20 cellular contexts compared by ENCODE assay signal in genomic region chr16:28903344-28904042, GRCh38. TPM values are rescaled to one million over a fixed set of nuclear protein-coding genes. Genes with fewer than 3 reads are reported as not detected.
DNase-seq lines count a peak whose midpoint lies in the region; ATAC-seq and TF ChIP-seq lines count a peak whose summit lies in the region.
"Had no signal": no experiment of that assay in that cellular context is flagged by ENCODE, and none has a peak within 500 bp of the region (broad histone marks: within the 10 kb centered on the region; RNA-seq: fewer than 3 reads in every experiment).

No MANE protein-coding gene starts in this region.

- H3K4me3 Mint-ChIP-seq in stimulated activated naive CD8-positive, alpha-beta T cell treated with anti-CD3 and anti-CD28 coated beads, Interleukin-15, amount 100 ng/mL, for 72 hours = no peak overlapping the region

- intact Hi-C loops in left colon (cut with DNase I, micrococcal nuclease) (no loop called here), upper lobe of right lung (cut with DNase I) (no loop called here)

- DNase-seq in stimulated activated naive CD8-positive, alpha-beta T cell treated with anti-CD3 and anti-CD28 coated beads, Interleukin-15, amount 100 ng/mL, for 72 hours = no peak
- no peak for DNase-seq in stimulated activated naive CD8-positive, alpha-beta T cell treated with anti-CD3 and anti-CD28 coated beads, Interleukin-15, Interleukin-2, amounts not matched to agents 100 U/mL and 50 U/mL, for 24 hours
- DNase-seq in left colon = no peak
- no peak for DNase-seq in upper lobe of right lung
- no peak for DNase-seq in NCI-H2196 treated with DMSO at 0.1 percent for 48 hours (lab: John Stamatoyannopoulos, UW; ENCODE audit: unreplicated experiment)
- no peak for DNase-seq in foreskin keratinocyte
- DNase-seq: AML-193, DMS53, KBM-7, NCI-H1092, NCI-H1436, NCI-H1930, NCI-H226, NCI-H510A treated with DMSO at 0.1 percent for 48 hours, NCI-H748 treated with DMSO at 0.1 percent for 48 hours, SJCRH30 had no signal

- no peaks in the 10 kb centered on the region for H3K9me3 ChIP-seq in upper lobe of right lung
- H3K9me3 ChIP-seq: SJCRH30 had no signal

- no peaks in the 10 kb centered on the region for H3K4me1 ChIP-seq in upper lobe of right lung
- no peaks in the 10 kb centered on the region for H3K4me1 ChIP-seq in foreskin keratinocyte
- H3K4me1 ChIP-seq: SJCRH30 had no signal

- ATAC-seq in stimulated activated naive CD8-positive, alpha-beta T cell treated with anti-CD3 and anti-CD28 coated beads, Interleukin-15, amount 100 ng/mL, for 72 hours = peak; percentile 41
- no peak for ATAC-seq in stimulated activated naive CD8-positive, alpha-beta T cell treated with anti-CD3 and anti-CD28 coated beads, Interleukin-15, Interleukin-2, amounts not matched to agents 100 U/mL and 50 U/mL, for 24 hours
- ATAC-seq in left colon (peak; percentile 17), upper lobe of right lung (peak; percentile 6), foreskin keratinocyte (no peak)
- ATAC-seq: Panc1 had no signal

- H3K27me3 Mint-ChIP-seq in stimulated activated naive CD8-positive, alpha-beta T cell treated with anti-CD3 and anti-CD28 coated beads, Interleukin-15, amount 100 ng/mL, for 72 hours = no peaks in the 10 kb centered on the region

- H3K27me3 ChIP-seq in upper lobe of right lung (no peaks in the 10 kb centered on the region), foreskin keratinocyte (no peaks in the 10 kb centered on the region)
- H3K27me3 ChIP-seq: SJCRH30 had no signal

- H3K27ac ChIP-seq in upper lobe of right lung = no peak overlapping the region
- no peak overlapping the region for H3K27ac ChIP-seq in foreskin keratinocyte
- H3K27ac ChIP-seq: SJCRH30 had no signal

- H3K4me1 Mint-ChIP-seq in stimulated activated naive CD8-positive, alpha-beta T cell treated with anti-CD3 and anti-CD28 coated beads, Interleukin-15, amount 100 ng/mL, for 72 hours = peaks cover 23% of the 10 kb centered on the region

- H3K9me3 Mint-ChIP-seq in stimulated activated naive CD8-positive, alpha-beta T cell treated with anti-CD3 and anti-CD28 coated beads, Interleukin-15, amount 100 ng/mL, for 72 hours = no peaks in the 10 kb centered on the region

- peaks cover 30% of the 10 kb centered on the region for H3K36me3 ChIP-seq in upper lobe of right lung

- TF ChIP-seq CTCF in upper lobe of right lung (IDR thresholded peaks at IDR 0.05) = no peak
- no peak for TF ChIP-seq CTCF in foreskin keratinocyte (conservative IDR thresholded peaks at IDR 0.05)

- H3K27ac Mint-ChIP-seq in stimulated activated naive CD8-positive, alpha-beta T cell treated with anti-CD3 and anti-CD28 coated beads, Interleukin-15, amount 100 ng/mL, for 72 hours = peak overlapping the region; percentile 57 to 72

- no peak overlapping the region for H3K4me3 ChIP-seq in upper lobe of right lung
- H3K4me3 ChIP-seq: SJCRH30 had no signal

RNA-seq across cellular contexts. Expression of gene RABEP2, which starts 21.5 kb away (rescaled TPM):
- total RNA-seq in left colon (10 to 100 TPM; 39.6 to 41.4 TPM), upper lobe of right lung (23.4 TPM), foreskin keratinocyte (16.2 and 16.6 TPM in 2 replicates)
- polyA plus RNA-seq in foreskin keratinocyte = 13.6 and 14.8 TPM in 2 replicates

RNA-seq across cellular contexts. Expression of gene ATP2A1, which starts 25.2 kb away (rescaled TPM):
- total RNA-seq in left colon (1 to 10 TPM in 1 of 2 donors, under 1 TPM in 1; 0.47 to 1.3 TPM), upper lobe of right lung (0.46 TPM), foreskin keratinocyte (0.21 and 0.24 TPM in 2 replicates)
- polyA plus RNA-seq in foreskin keratinocyte = 0.27 and 0.57 TPM in 2 replicates

RNA-seq across cellular contexts. Expression of gene CD19, which starts 28.3 kb away (rescaled TPM):
- 1 to 10 TPM in 1 of 2 donors, under 1 TPM in 1; 0.64 to 1.2 TPM for total RNA-seq in left colon
- total RNA-seq in upper lobe of right lung = not detected
- total RNA-seq in foreskin keratinocyte = not detected in 2 replicates
- polyA plus RNA-seq in foreskin keratinocyte = not detected in 2 replicates
- total RNA-seq: A172, H4 had no signal
- polyA plus RNA-seq: AG04450 had no signal

RNA-seq across cellular contexts. Expression of gene SH2B1, which starts 39.9 kb away (rescaled TPM):
- total RNA-seq in left colon = 10 to 100 TPM; 84.3 to 90.0 TPM
- total RNA-seq in upper lobe of right lung = 51.9 TPM
- total RNA-seq in foreskin keratinocyte = 21.4 and 22.2 TPM in 2 replicates
- 21.7 and 24.1 TPM in 2 replicates for polyA plus RNA-seq in foreskin keratinocyte

RNA-seq across cellular contexts. Expression of gene NFATC2IP, which starts 47.2 kb away (rescaled TPM):
- 10 to 100 TPM; 42.9 to 52.0 TPM for total RNA-seq in left colon
- total RNA-seq in upper lobe of right lung = 36.3 TPM
- total RNA-seq in foreskin keratinocyte = 30.4 and 31.2 TPM in 2 replicates
- 17.0 and 19.6 TPM in 2 replicates for polyA plus RNA-seq in foreskin keratinocyte

Comparison
In these comparisons a context has a peak if more than half of its experiments do, and no peak if none do; other contexts are left out.
1. ATAC-seq: peak in stimulated activated naive CD8-positive, alpha-beta T cell treated with anti-CD3 and anti-CD28 coated beads, Interleukin-15, amount 100 ng/mL, for 72 hours (single experiment), left colon (single experiment) and upper lobe of right lung (single experiment); none in stimulated activated naive CD8-positive, alpha-beta T cell treated with anti-CD3 and anti-CD28 coated beads, Interleukin-15, Interleukin-2, amounts not matched to agents 100 U/mL and 50 U/mL, for 24 hours (single experiment) and foreskin keratinocyte (single experiment).